31 cellular contexts compared by ENCODE assay signal in the genomic region with DNA sequence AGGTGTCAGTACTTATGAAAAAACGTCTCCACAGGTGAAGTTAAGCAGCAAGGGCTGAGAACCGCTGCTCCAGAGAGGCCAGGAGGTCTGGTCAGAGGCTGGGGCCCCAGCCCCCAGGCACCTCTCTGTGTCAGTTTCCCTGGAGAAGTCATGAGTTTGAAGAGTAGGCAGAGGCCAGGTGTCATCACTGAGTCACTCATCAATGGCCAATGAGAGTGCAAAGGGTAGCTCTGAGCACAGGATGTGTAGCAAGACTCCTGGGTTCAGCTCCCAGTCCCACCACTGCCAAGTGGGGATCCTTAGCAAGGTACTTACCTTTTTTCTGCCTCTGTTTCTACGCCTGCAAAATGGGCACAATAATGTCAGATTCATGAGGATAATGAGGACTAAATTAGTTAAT. TPM values are rescaled to one million over a fixed set of nuclear protein-coding genes. Genes with fewer than 3 reads are reported as not detected.
A peak's percentile ranks its signal among the peaks of the same experiment; 100 is the strongest.
DNase-seq lines count a peak whose midpoint lies in the region; ATAC-seq, FAIRE-seq and TF ChIP-seq lines count a peak whose summit lies in the region.
"Had no signal": no experiment of that assay in that cellular context is flagged by ENCODE, and none has a peak within 500 bp of the region (broad histone marks: within the 10 kb centered on the region; RNA-seq: fewer than 3 reads in every experiment).

No MANE protein-coding gene starts in this region.

- TF ChIP-seq POLR2A in HepG2 (IDR thresholded peaks at IDR 0.05; ENCODE audit: insufficient read depth in 1 of 2, low read depth in 2 of 2, low read length in 2 of 2) (no peak), right lobe of liver (IDR thresholded peaks at IDR 0.05) (no peak)

- no peak overlapping the region for H2BK12ac ChIP-seq in neuronal stem cell (ENCODE audit: low read length)
- no peak overlapping the region for H2BK12ac ChIP-seq in H9 (ENCODE audit: insufficient read length, low read depth, low read length)

- no peak for FAIRE-seq in HepG2 (lab: Jason Lieb, UNC)
- no peak for FAIRE-seq in bronchial epithelial cell (lab: Jason Lieb, UNC)
- FAIRE-seq: A549, GM12891, kidney had no signal

- H3K23ac ChIP-seq in neuronal stem cell (ENCODE audit: low read depth, low read length, poor library complexity) (peak overlapping the region; percentile 30), H9 (ENCODE audit: insufficient read length, low read depth, low read length) (no peak overlapping the region)

- H3K27me3 ChIP-seq in HepG2 (ENCODE audit: control insufficient read depth in 1 of 2, insufficient read depth in 2 of 2, low read length in 2 of 2) (peaks cover 0 to 3% of the 10 kb centered on the region in 2 experiments; a peak in 2 of 5 replicates), right lobe of liver (no peaks in the 10 kb centered on the region), bronchial epithelial cell (ENCODE audit: control insufficient read depth, insufficient read depth, low read length) (no peaks in the 10 kb centered on the region), neuronal stem cell (ENCODE audit: control insufficient read depth in 3 of 3, insufficient read depth in 3 of 3, low read depth in 1 of 3, low read length in 3 of 3) (no peaks in the 10 kb centered on the region), H9 (ENCODE audit: insufficient read depth, low read length) (no peaks in the 10 kb centered on the region)
- H3K27me3 ChIP-seq: heart right ventricle, tibial artery had no signal

- TF ChIP-seq RAD21 in HepG2 (CRISPR knock-in tag; IDR thresholded peaks at IDR 0.05), result no peak

- H3K4me3 ChIP-seq in HepG2 (replicated peaks in 1 of 3; ENCODE audit: insufficient read depth in 1 of 3, low read depth in 2 of 3, low read length in 3 of 3), result no peak overlapping the region
- no peak overlapping the region for H3K4me3 ChIP-seq in right lobe of liver
- no peak overlapping the region for H3K4me3 ChIP-seq in bronchial epithelial cell (ENCODE audit: low read depth, low read length)
- H3K4me3 ChIP-seq in neuronal stem cell (ENCODE audit: low read length in 2 of 2), result no peak overlapping the region
- H3K4me3 ChIP-seq: A549, heart right ventricle, tibial artery had no signal

- CTCF ChIA-PET in HepG2 (lab: Yijun Ruan, JAX; ENCODE audit: low intra/inter-chr PET ratio, low total read pairs), result no interaction called here

- H2BK5ac ChIP-seq in neuronal stem cell (ENCODE audit: low read length) (no peak overlapping the region), H9 (ENCODE audit: insufficient read length, low read length) (no peak overlapping the region)

- H2BK20ac ChIP-seq in H9 (ENCODE audit: low read depth, low read length, poor library complexity, severe bottlenecking), result no peak overlapping the region

- no TSS peak for BruUV-seq in HepG2 (replicated peaks; lab: Mats Ljungman, UMichigan)

- H3K79me2 ChIP-seq in HepG2 (ENCODE audit: insufficient read depth, low read length), result no peaks in the 10 kb centered on the region
- H3K79me2 ChIP-seq in H9 (ENCODE audit: insufficient read depth, low read length), result no peaks in the 10 kb centered on the region

- H2AK5ac ChIP-seq in neuronal stem cell (ENCODE audit: low read depth, low read length) (peak overlapping the region; percentile 59), H9 (ENCODE audit: insufficient read length, low read length) (no peak overlapping the region)

- no peak overlapping the region for H4K5ac ChIP-seq in H9 (ENCODE audit: insufficient read length, low read depth, low read length)

- no peaks in the 10 kb centered on the region for H3K23me2 ChIP-seq in H9 (ENCODE audit: insufficient read length, low read depth, low read length, poor library complexity, severe bottlenecking)

- no peak overlapping the region for H3K27ac Mint-ChIP-seq in H9
- H3K27ac Mint-ChIP-seq: activated CD4-positive, alpha-beta T cell treated with anti-CD3 and anti-CD28 coated beads, Interleukin-2, amount 10 ng/mL, durations not matched to agents 7 days and 5 days; activated naive CD8-positive, alpha-beta T cell treated with anti-CD3 and anti-CD28 coated beads, Interleukin-2, amount 50 U/mL, for 24 hours; activated T-cell treated with anti-CD3 and anti-CD28 coated beads, Interleukin-2, amount 50 U/mL, for 24 hours; dendritic cell treated with granulocyte-macrophage colony-stimulating factor and Interleukin-4, amounts not matched to agents 40 ng/mL and 50 ng/mL, for 4 days; mesothelial cell of epicardium; naive thymus-derived CD4-positive, alpha-beta T cell; progenitor cell of endocrine pancreas; T-helper 2 cell treated with Interferon-gamma antibody and Interleukin-4, amounts not matched to agents 5 μg/mL and 100 μg/mL, for 36 hours had no signal

- H3K27ac ChIP-seq in HepG2 (ENCODE audit: extremely low read length, insufficient read depth, low read length), result no peak overlapping the region
- no peak overlapping the region for H3K27ac ChIP-seq in right lobe of liver
- no peak overlapping the region for H3K27ac ChIP-seq in neuronal stem cell (replicated peaks; ENCODE audit: low read length)
- no peak overlapping the region for H3K27ac ChIP-seq in H9 (ENCODE audit: insufficient read length, low read depth, low read length)
- H3K27ac ChIP-seq: A549, heart right ventricle, tibial artery, VCaP had no signal

- H4K8ac ChIP-seq in neuronal stem cell (ENCODE audit: low read depth, low read length) (no peak overlapping the region), H9 (replicated peaks; ENCODE audit: insufficient read length, low read depth, low read length) (no peak overlapping the region)

- H3K14ac ChIP-seq in neuronal stem cell (ENCODE audit: low read length) (no peak overlapping the region), H9 (ENCODE audit: insufficient read depth, low read length) (no peak overlapping the region)

- in situ Hi-C loops in HepG2 (cut with HindIII; ENCODE audit: extremely low pct_ligation_motif_present, low pct_unique_long_range_greater_than_20kb), result no loop called here

- no peak for ATAC-seq in HepG2
- ATAC-seq in right lobe of liver, result no peak
- no peak for ATAC-seq in HG03378 (IDR thresholded peaks at IDR 0.05; ENCODE audit: unreplicated experiment)
- ATAC-seq in left cardiac atrium, result no peak
- ATAC-seq: A549; activated naive CD8-positive, alpha-beta T cell treated with anti-CD3 and anti-CD28 coated beads, Interleukin-2, amount 50 U/mL, for 24 hours; heart right ventricle; naive thymus-derived CD4-positive, alpha-beta T cell; Panc1; sciatic nerve had no signal

- H3K36me3 ChIP-seq in HepG2 (replicated peaks in 1 of 2; ENCODE audit: control insufficient read depth in 1 of 2, insufficient read depth in 2 of 2, low read length in 2 of 2) (no peaks in the 10 kb centered on the region), right lobe of liver (no peaks in the 10 kb centered on the region), bronchial epithelial cell (ENCODE audit: control insufficient read depth, insufficient read depth, low read length) (no peaks in the 10 kb centered on the region), neuronal stem cell (replicated peaks in 1 of 2; ENCODE audit: control insufficient read depth in 2 of 2, insufficient read depth in 2 of 2, low read length in 2 of 2) (no peaks in the 10 kb centered on the region)
- H3K36me3 ChIP-seq: heart right ventricle, tibial artery had no signal

- H3K79me1 ChIP-seq in neuronal stem cell (ENCODE audit: low read depth, low read length) (no peaks in the 10 kb centered on the region), H9 (ENCODE audit: insufficient read depth, low read depth, low read length, poor library complexity, severe bottlenecking) (no peaks in the 10 kb centered on the region)

- no peaks in the 10 kb centered on the region for H3K9me3 Mint-ChIP-seq in H9
- H3K9me3 Mint-ChIP-seq: activated CD4-positive, alpha-beta T cell treated with anti-CD3 and anti-CD28 coated beads, Interleukin-2, amount 10 ng/mL, durations not matched to agents 7 days and 5 days; activated naive CD8-positive, alpha-beta T cell treated with anti-CD3 and anti-CD28 coated beads, Interleukin-2, amount 50 U/mL, for 24 hours; activated T-cell treated with anti-CD3 and anti-CD28 coated beads, Interleukin-2, amount 50 U/mL, for 24 hours; central memory CD8-positive, alpha-beta T cell; dendritic cell treated with granulocyte-macrophage colony-stimulating factor and Interleukin-4, amounts not matched to agents 40 ng/mL and 50 ng/mL, for 4 days; mesothelial cell of epicardium; T-helper 2 cell treated with Interferon-gamma antibody and Interleukin-4, amounts not matched to agents 5 μg/mL and 100 μg/mL, for 36 hours had no signal

- no peaks in the 10 kb centered on the region; the same call in none of the 2 replicates for H3K27me3 Mint-ChIP-seq in H9 (ENCODE audit: low read depth)

- H3K18ac ChIP-seq in neuronal stem cell (ENCODE audit: low read length) (no peak overlapping the region), H9 (ENCODE audit: insufficient read length, low read depth, low read length) (no peak overlapping the region)

- 16% methylated on average over 3 of the region's 3 CpGs for WGBS in HepG2 (ENCODE audit: low lambda C conversion rate)
- 64% methylated on average over 3 of the region's 3 CpGs for WGBS in right lobe of liver (ENCODE audit: insufficient coverage, low coverage, low lambda C conversion rate, missing lambda C conversion rate)
- no CpG with 5 or more reads among the region's 3 CpGs for WGBS in neuronal stem cell (ENCODE audit: extremely low coverage in 2 of 2, insufficient read length in 2 of 2, insufficient replicate concordance in 1 of 2), 2 donors
- WGBS in H9 (ENCODE audit: extremely low coverage, insufficient read length, low lambda C conversion rate), result no CpG with 5 or more reads among the region's 3 CpGs

- H2BK15ac ChIP-seq in neuronal stem cell (ENCODE audit: low read length), result no peak overlapping the region
- H2BK15ac ChIP-seq in H9 (ENCODE audit: low read depth, low read length), result no peak overlapping the region

- H3K4me3 Mint-ChIP-seq in H9, result no peak overlapping the region
- H3K4me3 Mint-ChIP-seq: activated CD4-positive, alpha-beta T cell treated with anti-CD3 and anti-CD28 coated beads, Interleukin-2, amount 10 ng/mL, durations not matched to agents 7 days and 5 days; activated naive CD8-positive, alpha-beta T cell treated with anti-CD3 and anti-CD28 coated beads, Interleukin-2, amount 50 U/mL, for 24 hours; activated T-cell treated with anti-CD3 and anti-CD28 coated beads, Interleukin-2, amount 50 U/mL, for 24 hours; central memory CD8-positive, alpha-beta T cell; dendritic cell treated with granulocyte-macrophage colony-stimulating factor and Interleukin-4, amounts not matched to agents 40 ng/mL and 50 ng/mL, for 4 days; mesothelial cell of epicardium; naive thymus-derived CD4-positive, alpha-beta T cell; T-helper 2 cell treated with Interferon-gamma antibody and Interleukin-4, amounts not matched to agents 5 μg/mL and 100 μg/mL, for 36 hours had no signal

- H4K20me1 ChIP-seq in HepG2 (ENCODE audit: insufficient read depth, low read length), result no peaks in the 10 kb centered on the region
- H4K20me1 ChIP-seq in H9 (ENCODE audit: control insufficient read depth, insufficient read depth, insufficient read length), result no peaks in the 10 kb centered on the region

- H2BK120ac ChIP-seq in neuronal stem cell (ENCODE audit: low read depth, low read length), result no peak overlapping the region
- no peak overlapping the region for H2BK120ac ChIP-seq in H9 (ENCODE audit: low read depth, low read length, poor library complexity, severe bottlenecking)

- no peak overlapping the region for H3K4me2 ChIP-seq in HepG2 (ENCODE audit: low read depth, low read length)
- H3K4me2 ChIP-seq in neuronal stem cell (ENCODE audit: insufficient read depth, low read length, poor library complexity, severe bottlenecking), result no peak overlapping the region
- no peak overlapping the region for H3K4me2 ChIP-seq in H9 (ENCODE audit: insufficient read depth, insufficient read length, low read length)
- H3K4me2 ChIP-seq: A549 had no signal

- DNase-seq in HepG2 (ENCODE audit: low spot score), result no peak
- no peak for DNase-seq in right lobe of liver
- peak; percentile 42 for DNase-seq in M059J (ENCODE audit: low read depth)
- DNase-seq in bronchial epithelial cell (ENCODE audit: low read depth), result peak; percentile 74
- DNase-seq in neuronal stem cell (ENCODE audit: low spot score), result no peak
- no peak for DNase-seq in left cardiac atrium
- no peak for DNase-seq in H9
- DNase-seq: activated CD4-positive, alpha-beta T cell treated with anti-CD3 and anti-CD28 coated beads, Interleukin-2, amount 10 ng/mL, durations not matched to agents 7 days and 5 days; activated naive CD8-positive, alpha-beta T cell treated with anti-CD3 and anti-CD28 coated beads, Interleukin-2, amount 50 U/mL, for 24 hours; activated T-cell treated with anti-CD3 and anti-CD28 coated beads, Interleukin-2, amount 50 U/mL, for 24 hours; heart right ventricle; kidney; naive thymus-derived CD4-positive, alpha-beta T cell; NCI-H1417 treated with DMSO at 0.1 percent for 48 hours; NCI-H2029 treated with DMSO at 0.1 percent for 48 hours; NCI-H524 treated with DMSO at 0.1 percent for 48 hours; nucleus accumbens; stimulated activated CD4-positive, alpha-beta T cell treated with anti-CD3 and anti-CD28 coated beads, Interleukin-12 subunit alpha, Interleukin-12 subunit beta, amount 100 ng/mL, for 4 hours; stimulated activated CD4-positive, alpha-beta T cell treated with anti-CD3 and anti-CD28 coated beads, Interleukin-2, amount 100 ng/mL, for 48 hours; tibial artery had no signal

- H2AFZ ChIP-seq in HepG2 (ENCODE audit: low read length), result no peak overlapping the region
- H2AFZ ChIP-seq in neuronal stem cell (ENCODE audit: low read length), result no peak overlapping the region
- no peak overlapping the region for H2AFZ ChIP-seq in H9 (ENCODE audit: low read length)

- H3T11ph ChIP-seq in H9 (ENCODE audit: low read length), result no peak overlapping the region

- H3K4ac ChIP-seq in neuronal stem cell (ENCODE audit: low read length), result no peak overlapping the region
- no peak overlapping the region for H3K4ac ChIP-seq in H9 (ENCODE audit: low read depth, low read length)

- H3K9me3 ChIP-seq in HepG2 (ENCODE audit: low read length) (no peaks in the 10 kb centered on the region), right lobe of liver (no peaks in the 10 kb centered on the region), neuronal stem cell (replicated peaks in 1 of 2; ENCODE audit: control insufficient read depth in 2 of 2, insufficient read depth in 1 of 2, low read depth in 1 of 2, low read length in 2 of 2) (no peaks in the 10 kb centered on the region), H9 (ENCODE audit: control insufficient read depth, low read depth, low read length) (no peaks in the 10 kb centered on the region)
- H3K9me3 ChIP-seq: A549, heart right ventricle, tibial artery had no signal

- H4K91ac ChIP-seq in neuronal stem cell (ENCODE audit: low read depth, low read length, poor library complexity), result no peak overlapping the region
- H4K91ac ChIP-seq in H9 (ENCODE audit: insufficient read length, low read depth, low read length), result no peak overlapping the region

- no peak for TF ChIP-seq CTCF in HepG2 (CRISPR knock-in tag; IDR thresholded peaks at IDR 0.05)
- TF ChIP-seq CTCF in right lobe of liver (IDR thresholded peaks at IDR 0.05), result no peak
- no peak for TF ChIP-seq CTCF in bronchial epithelial cell (IDR thresholded peaks at IDR 0.05; ENCODE audit: insufficient read depth, low read length, severe bottlenecking)
- TF ChIP-seq CTCF in H9 (conservative IDR thresholded peaks at IDR 0.05), result no peak

- no peak overlapping the region for H3K56ac ChIP-seq in H9 (ENCODE audit: insufficient read length, low read depth, low read length)

- H3K4me1 ChIP-seq in HepG2 (ENCODE audit: insufficient read depth, low read length) (peaks cover 7% of the 10 kb centered on the region; the same call in 1 of the 2 replicates), right lobe of liver (no peaks in the 10 kb centered on the region), neuronal stem cell (ENCODE audit: control insufficient read depth in 2 of 2, insufficient read depth in 1 of 2, low read depth in 1 of 2, low read length in 2 of 2) (peaks cover 6 to 8% of the 10 kb centered on the region in 2 donors), H9 (ENCODE audit: insufficient read depth, low read length) (no peaks in the 10 kb centered on the region; the same call in 1 of the 2 replicates)
- H3K4me1 ChIP-seq: A549, tibial artery had no signal

- peaks cover 27 to 35% of the 10 kb centered on the region in 2 experiments for H3K4me1 Mint-ChIP-seq in H9
- H3K4me1 Mint-ChIP-seq: activated CD4-positive, alpha-beta T cell treated with anti-CD3 and anti-CD28 coated beads, Interleukin-2, amount 10 ng/mL, durations not matched to agents 7 days and 5 days; central memory CD8-positive, alpha-beta T cell; naive thymus-derived CD4-positive, alpha-beta T cell had no signal

- intact Hi-C loops in HepG2 (cut with micrococcal nuclease; ENCODE audit: unreplicated experiment) (no loop called here), right lobe of liver (cut with DNase I) (no loop called here), left cardiac atrium (cut with DNase I) (no loop called here)

- TF ChIP-seq EP300 in HepG2 (IDR thresholded peaks at IDR 0.05; ENCODE audit: low read depth in 2 of 2, low read length in 2 of 2) (no peak), HepG2 (CRISPR knock-in tag; IDR thresholded peaks at IDR 0.05; ENCODE audit: borderline replicate concordance) (no peak)

- no peaks in the 10 kb centered on the region; a peak in 1 of 7 replicates for H3K36me3 Mint-ChIP-seq in H9 (ENCODE audit: insufficient read depth in 1 of 3, low read depth in 3 of 3)
- H3K36me3 Mint-ChIP-seq: mesothelial cell of epicardium; naive thymus-derived CD4-positive, alpha-beta T cell had no signal

- H3K9ac ChIP-seq in HepG2 (ENCODE audit: insufficient read depth, low read depth, low read length) (no peak overlapping the region), neuronal stem cell (ENCODE audit: low read depth, low read length, poor library complexity) (no peak overlapping the region), H9 (ENCODE audit: extremely low read depth, insufficient read length, low read length) (no peak overlapping the region)

- POLR2A ChIA-PET in HepG2 (lab: Yijun Ruan, JAX), result no interaction called here

RNA-seq across cellular contexts. Expression of a gene that starts 47.9 kb away (rescaled TPM):
- total RNA-seq in HepG2 (2016; rRNA removed; fragmentation: Illumina TruSeq; extraction: Trizol) (0.35 and 0.36 TPM in 2 replicates), right lobe of liver (under 1 TPM; 0.18 to 0.68 (median 0.41) TPM), bronchial epithelial cell (under 0.01 TPM in 1 of 2 replicates, not detected in the other), left cardiac atrium (1 to 10 TPM; 8.5 to 8.9 TPM), H9 (2021) (3.1 and 3.2 TPM in 2 replicates)
- 0.10 and 0.18 TPM in 2 replicates for total RNA-seq in HepG2 (2016; cell fraction: cytosol; rRNA removed; fragmentation: Illumina TruSeq; extraction: Trizol; ENCODE audit: low read depth)
- 0.22 and 0.28 TPM in 2 replicates for total RNA-seq in HepG2 (2016; cell fraction: insoluble cytoplasmic fraction; rRNA removed; fragmentation: Illumina TruSeq; extraction: Trizol)
- total RNA-seq in HepG2 (2016; cell fraction: membrane; rRNA removed; fragmentation: Illumina TruSeq; extraction: Trizol), result 0.28 and 0.34 TPM in 2 replicates
- 0.13 and 0.22 TPM in 2 replicates for total RNA-seq in HepG2 (2016; cell fraction: nucleus; rRNA removed; fragmentation: Illumina TruSeq; extraction: Trizol)
- 0.63 and 1.1 TPM in 2 replicates for polyA plus RNA-seq in HepG2 (2011; rRNA removed)
- 0.58 and 0.64 TPM in 2 replicates for polyA plus RNA-seq in HepG2 (2011; cell fraction: cytosol; rRNA removed)
- polyA plus RNA-seq in HepG2 (2011; cell fraction: nucleus; rRNA removed), result 0.92 and 1.2 TPM in 2 replicates
- 0.15 and 0.16 TPM in 2 replicates for polyA plus RNA-seq in HepG2 (2012)
- polyA plus RNA-seq in HepG2 (2016; cell fraction: cytosol; fragmentation: Illumina TruSeq; extraction: Trizol; ENCODE audit: low read depth), result 0.09 and 0.12 TPM in 2 replicates
- 0.51 and 0.85 TPM in 2 replicates for polyA plus RNA-seq in HepG2 (2016; cell fraction: insoluble cytoplasmic fraction; fragmentation: Illumina TruSeq; extraction: Trizol; ENCODE audit: low read depth)
- polyA plus RNA-seq in HepG2 (2016; cell fraction: membrane; fragmentation: Illumina TruSeq; extraction: Trizol; ENCODE audit: low read depth), result 0.43 and 0.52 TPM in 2 replicates
- 0.27 and 0.31 TPM in 2 replicates for polyA plus RNA-seq in HepG2 (2016; cell fraction: nucleus; fragmentation: Illumina TruSeq; extraction: Trizol; ENCODE audit: insufficient read depth, low read depth)
- 1.3 TPM in 1 of 2 replicates, not detected in the other for polyA minus RNA-seq in HepG2 (2011; rRNA and poly(A)+ RNA removed; ENCODE audit: low replicate concordance)
- 0.62 and 0.69 TPM in 2 replicates for polyA minus RNA-seq in HepG2 (2011; cell fraction: cytosol; rRNA and poly(A)+ RNA removed)
- 0.13 and 0.25 TPM in 2 replicates for polyA minus RNA-seq in HepG2 (2011; cell fraction: nucleus; rRNA and poly(A)+ RNA removed)
- 6.7 and 10.5 TPM in 2 replicates for total RNA-seq in M059J (2014; rRNA removed; shearing (Covaris generic))
- 6.9 TPM for polyA plus RNA-seq in neuronal stem cell (2013, experiment 1 of 2)
- 6.8 TPM for polyA plus RNA-seq in neuronal stem cell (2013, experiment 2 of 2)
- total RNA-seq: activated CD4-positive, alpha-beta T cell treated with anti-CD3 and anti-CD28 coated beads, Interleukin-2, amount 10 ng/mL, durations not matched to agents 7 days and 5 days had no signal
- polyA plus RNA-seq: naive thymus-derived CD4-positive, alpha-beta T cell had no signal

Comparison
In these comparisons a context has a peak if more than half of its experiments do, and no peak if none do; other contexts are left out.
1. DNase-seq: peak in M059J (single experiment) and bronchial epithelial cell (single experiment); none in HepG2 (single experiment), right lobe of liver (0 of 3), neuronal stem cell (single experiment), left cardiac atrium (single experiment) and H9 (single experiment).